9 cellular contexts compared by ENCODE assay signal in the genomic region with DNA sequence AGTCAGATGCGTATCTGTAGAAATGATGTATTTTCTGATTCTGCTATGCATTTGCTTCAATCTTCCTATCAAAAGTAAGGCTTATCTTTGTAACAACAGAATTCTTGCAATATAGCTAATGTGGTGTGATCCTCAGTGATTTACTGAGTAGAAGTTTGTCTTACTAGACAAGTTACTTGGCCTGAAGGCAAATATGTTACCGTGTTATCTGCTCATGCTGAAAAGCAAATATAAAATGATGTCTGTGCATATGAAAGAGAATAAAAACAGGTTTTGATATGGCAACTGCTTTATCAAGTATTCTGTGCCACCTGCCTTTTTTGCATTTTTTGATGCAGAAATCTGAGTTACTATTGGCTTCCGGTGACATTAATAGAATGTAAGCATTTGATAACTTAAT.
"Had no signal": no experiment of that assay in that cellular context is flagged by ENCODE, and none has a peak within 500 bp of the region (broad histone marks: within the 10 kb centered on the region; RNA-seq: fewer than 3 reads in every experiment).

No MANE protein-coding gene starts in this region.

- FAIRE-seq: HepG2 had no signal

- H3K4me3 ChIP-seq: GM23248, HAP-1 had no signal

- H3K9me3 Mint-ChIP-seq: HFFc6 had no signal

- H3K27ac Mint-ChIP-seq: HFFc6, IgD-negative memory B cell had no signal

- H3K27ac ChIP-seq: GM23248, HL-60 had no signal

- H3K9me3 ChIP-seq: HAP-1 had no signal

- H3K36me3 Mint-ChIP-seq: IgD-negative memory B cell had no signal

- H3K4me1 ChIP-seq: HAP-1 had no signal

- ATAC-seq: HCT116, HepG2 had no signal

- H2AFZ ChIP-seq: GM23248 had no signal

- H3K9ac ChIP-seq: GM23248 had no signal

- DNase-seq: GOT3, H7, HFFc6 had no signal

- H3K4me3 Mint-ChIP-seq: HFFc6, IgD-negative memory B cell had no signal

- H3K4me1 Mint-ChIP-seq: IgD-negative memory B cell had no signal

- H3K36me3 ChIP-seq: HAP-1 had no signal
